ENCODE assay signal across 8 cellular contexts in genomic region chr20:46406200-46406985, GRCh38. TPM values are rescaled to one million over a fixed set of nuclear protein-coding genes. Genes with fewer than 3 reads are reported as not detected.
DNase-seq lines count a peak whose midpoint lies in the region; ATAC-seq and TF ChIP-seq lines count a peak whose summit lies in the region.

Gene ELMO2 (minus strand): TSS chr20:46406615. CDS start chr20:46394482, 12,133 bp downstream.

- peak within 1 kb of the TSS; percentile 94 for H3K4me3 ChIP-seq in choroid plexus epithelial cell (ENCODE audit: low read depth, low read length)

- H3K27me3 Mint-ChIP-seq in activated CD4-positive, alpha-beta T cell treated with anti-CD3 and anti-CD28 coated beads for 36 hours, result no peaks in the 10 kb centered on the region

- peak; percentile 80 for ATAC-seq in HG03439 (IDR thresholded peaks at IDR 0.05; ENCODE audit: unreplicated experiment)
- peak; percentile 85 for ATAC-seq in activated CD4-positive, alpha-beta T cell treated with anti-CD3 and anti-CD28 coated beads for 36 hours

- DNase-seq in AML-193 (lab: John Stamatoyannopoulos, UW), result peak; percentile 96
- DNase-seq in NCI-H510A treated with DMSO at 0.1 percent for 48 hours (lab: John Stamatoyannopoulos, UW), result peak; percentile 98
- DNase-seq in activated CD4-positive, alpha-beta T cell treated with anti-CD3 and anti-CD28 coated beads for 36 hours, result peak; percentile 98
- DNase-seq in choroid plexus epithelial cell (ENCODE audit: low read depth), result peak; percentile 98
- peak; percentile 90 to 91 for DNase-seq in stimulated activated CD4-positive, alpha-beta T cell treated with anti-CD3 and anti-CD28 coated beads, Interleukin-1b, Interleukin-23, amount 100 ng/mL, for 4 hours (ENCODE audit: low read depth in 2 of 2)

- peak within 1 kb of the TSS; percentile 88 for H3K4me3 Mint-ChIP-seq in activated CD4-positive, alpha-beta T cell treated with anti-CD3 and anti-CD28 coated beads for 36 hours

- no peaks in the 10 kb centered on the region for H3K9me3 Mint-ChIP-seq in activated CD4-positive, alpha-beta T cell treated with anti-CD3 and anti-CD28 coated beads for 36 hours (ENCODE audit: low read depth)

- H3K4me1 Mint-ChIP-seq in activated CD4-positive, alpha-beta T cell treated with anti-CD3 and anti-CD28 coated beads for 36 hours, result peaks cover 65% of the 10 kb centered on the region

- TF ChIP-seq POLR2A in GM19193 (IDR thresholded peaks at IDR 0.05; ENCODE audit: extremely low read depth, insufficient read depth, insufficient read length), result peak; percentile 59

- intact Hi-C loops in activated CD4-positive, alpha-beta T cell treated with anti-CD3 and anti-CD28 coated beads for 36 hours (cut with DNase I, micrococcal nuclease), result loop anchor here (1.0 to 2.0 kb wide), 11 partner anchors 42 to 950 kb away; partner anchors contain the start of genes TP53RK (in 2 of the 2), ZNF335 (in 2 of the 2) and ZMYND8 (in 1 of the 2)

- CTCF ChIA-PET in activated CD4-positive, alpha-beta T cell treated with anti-CD3 and anti-CD28 coated beads for 36 hours (lab: Charles Lee), result interaction anchor here (0.9 to 1.5 kb wide), 5 partner anchors 15 to 281 kb away, joined by 3 to 11 read pairs (median 4); no protein-coding TSS in a partner anchor

- peak within 1 kb of the TSS; percentile 85 for H3K27ac Mint-ChIP-seq in activated CD4-positive, alpha-beta T cell treated with anti-CD3 and anti-CD28 coated beads for 36 hours

- peak within 1 kb of the TSS; percentile 95 for H3K27ac ChIP-seq in layer of hippocampus (ENCODE audit: low read depth, low read length)

- H3K27me3 ChIP-seq in layer of hippocampus (ENCODE audit: control insufficient read depth, insufficient read depth, low read length), result no peaks in the 10 kb centered on the region

- peaks cover 4% of the 10 kb centered on the region for H3K36me3 Mint-ChIP-seq in activated CD4-positive, alpha-beta T cell treated with anti-CD3 and anti-CD28 coated beads for 36 hours (ENCODE audit: low read depth)

- POLR2A ChIA-PET in activated CD4-positive, alpha-beta T cell treated with anti-CD3 and anti-CD28 coated beads for 36 hours (lab: Charles Lee), result interaction anchor here (0.9 to 1.7 kb wide), 4 partner anchors 23 to 107 kb away, joined by 3 to 8 read pairs (median 6); partner anchors contain the start of gene ZNF334

- no peak for TF ChIP-seq CTCF in choroid plexus epithelial cell (conservative IDR thresholded peaks at IDR 0.05; ENCODE audit: low read depth, low read length)

RNA-seq across cellular contexts. Expression of gene ELMO2, which starts in this region (rescaled TPM):
- total RNA-seq in activated CD4-positive, alpha-beta T cell treated with anti-CD3 and anti-CD28 coated beads for 36 hours, result 10 to 100 TPM; 47.4 to 54.6 TPM

Comparison
In these comparisons a context has a peak if more than half of its experiments do, and no peak if none do; other contexts are left out.
1. Peak in every context shown above with its lines: DNase-seq, ATAC-seq, H3K4me3 ChIP-seq and H3K27ac ChIP-seq.